12 cellular contexts compared by ENCODE assay signal in genomic region chr17:14201595-14201994, GRCh38. TPM values are rescaled to one million over a fixed set of nuclear protein-coding genes. Genes with fewer than 3 reads are reported as not detected.
DNase-seq lines count a peak whose midpoint lies in the region; ATAC-seq and TF ChIP-seq lines count a peak whose summit lies in the region.
"Had no signal": no experiment of that assay in that cellular context is flagged by ENCODE, and none has a peak within 500 bp of the region (broad histone marks: within the 10 kb centered on the region; RNA-seq: fewer than 3 reads in every experiment).

No MANE protein-coding gene starts in this region.

- H3K27ac ChIP-seq in Peyer's patch, result peak overlapping the region in 3 of 4 donors; percentile 9 to 60 (median 45)

- no peak for TF ChIP-seq CTCF in Peyer's patch (IDR thresholded peaks at IDR 0.05)

- H3K4me1 Mint-ChIP-seq in activated CD8-positive, alpha-beta T cell treated with anti-CD3 and anti-CD28 coated beads, Interleukin-2, amount 10 ng/mL, durations not matched to agents 7 days and 5 days (ENCODE audit: low read depth), result peaks cover 98% of the 10 kb centered on the region

- H3K9me3 ChIP-seq in Peyer's patch, result no peaks in the 10 kb centered on the region
- H3K9me3 ChIP-seq: body of pancreas had no signal

- H3K27ac Mint-ChIP-seq in activated CD8-positive, alpha-beta T cell treated with anti-CD3 and anti-CD28 coated beads, Interleukin-2, amount 10 ng/mL, durations not matched to agents 7 days and 5 days, result peak overlapping the region; percentile 92

- no peak for TF ChIP-seq POLR2A in Peyer's patch (IDR thresholded peaks at IDR 0.05)
- no peak for TF ChIP-seq POLR2A in erythroblast (IDR thresholded peaks at IDR 0.05; ENCODE audit: low read length)

- DNase-seq in Peyer's patch (peak in 2 of 3 donors; percentile 64 to 76), islet precursor cell (no peak), superior temporal gyrus (ENCODE audit: extremely low spot score) (no peak), erythroblast (lab: John Stamatoyannopoulos, UW) (no peak)
- DNase-seq in activated CD8-positive, alpha-beta T cell treated with anti-CD3 and anti-CD28 coated beads, Interleukin-2, amount 10 ng/mL, durations not matched to agents 7 days and 5 days, result peak; percentile 78
- DNase-seq in effector CD8-positive, alpha-beta T cell (lab: John Stamatoyannopoulos, UW), result peak; percentile 37
- DNase-seq in stimulated activated CD8-positive, alpha-beta memory T cell treated with anti-CD3 and anti-CD28 coated beads, Interleukin-15, amount 100 ng/mL, for 1 hour (ENCODE audit: low read depth), result peak; percentile 34
- DNase-seq: NCI-H146 had no signal

- peaks cover 0 to 45% (median 5%) of the 10 kb centered on the region in 4 donors for H3K4me1 ChIP-seq in Peyer's patch

- peaks cover 0 to 5% (median 0%) of the 10 kb centered on the region in 3 donors for H3K36me3 ChIP-seq in Peyer's patch

- H3K27me3 Mint-ChIP-seq in activated CD8-positive, alpha-beta T cell treated with anti-CD3 and anti-CD28 coated beads, Interleukin-2, amount 10 ng/mL, durations not matched to agents 7 days and 5 days (ENCODE audit: low read depth), result no peaks in the 10 kb centered on the region

- no peaks in the 10 kb centered on the region for H3K9me3 Mint-ChIP-seq in activated CD8-positive, alpha-beta T cell treated with anti-CD3 and anti-CD28 coated beads, Interleukin-2, amount 10 ng/mL, durations not matched to agents 7 days and 5 days (ENCODE audit: insufficient read depth)

- CTCF ChIA-PET in activated CD8-positive, alpha-beta T cell treated with anti-CD3 and anti-CD28 coated beads, Interleukin-2, amount 10 ng/mL, durations not matched to agents 7 days and 5 days (lab: Charles Lee), result interaction anchor here (0.7 to 3.8 kb wide), 4 partner anchors 10 to 100 kb away, joined by 3 to 26 read pairs (median 6); partner anchors contain the start of gene HS3ST3B1

- peak overlapping the region; percentile 56 for H3K4me3 Mint-ChIP-seq in activated CD8-positive, alpha-beta T cell treated with anti-CD3 and anti-CD28 coated beads, Interleukin-2, amount 10 ng/mL, durations not matched to agents 7 days and 5 days

- ATAC-seq in activated CD8-positive, alpha-beta T cell treated with anti-CD3 and anti-CD28 coated beads, Interleukin-2, amount 10 ng/mL, durations not matched to agents 7 days and 5 days, result peak; percentile 70
- no peak for ATAC-seq in HG02981 (IDR thresholded peaks at IDR 0.05; ENCODE audit: unreplicated experiment)
- ATAC-seq: body of pancreas had no signal

- no peaks in the 10 kb centered on the region for H3K27me3 ChIP-seq in Peyer's patch
- H3K27me3 ChIP-seq: body of pancreas had no signal

- POLR2A ChIA-PET in activated CD8-positive, alpha-beta T cell treated with anti-CD3 and anti-CD28 coated beads, Interleukin-2, amount 10 ng/mL, durations not matched to agents 7 days and 5 days (lab: Charles Lee), result interaction anchor here (6.5 kb wide), 1 partner anchor 99 kb away, joined by 64 read pairs; the partner anchor contains the start of gene HS3ST3B1

- peaks cover 44% of the 10 kb centered on the region for H3K36me3 Mint-ChIP-seq in activated CD8-positive, alpha-beta T cell treated with anti-CD3 and anti-CD28 coated beads, Interleukin-2, amount 10 ng/mL, durations not matched to agents 7 days and 5 days (ENCODE audit: low read depth)

- H3K4me3 ChIP-seq in Peyer's patch, result no peak overlapping the region
- H3K4me3 ChIP-seq: body of pancreas had no signal

RNA-seq across cellular contexts. Expression of gene CDRT15, which starts 35.1 kb away (rescaled TPM):
- not detected for total RNA-seq in Peyer's patch
- total RNA-seq in activated CD8-positive, alpha-beta T cell treated with anti-CD3 and anti-CD28 coated beads, Interleukin-2, amount 10 ng/mL, durations not matched to agents 7 days and 5 days, result not detected
- total RNA-seq: body of pancreas, kidney epithelial cell, osteoblast had no signal

Comparison
In these comparisons a context has a peak if more than half of its experiments do, and no peak if none do; other contexts are left out.
1. DNase-seq: peak in Peyer's patch (2 of 3), activated CD8-positive, alpha-beta T cell treated with anti-CD3 and anti-CD28 coated beads, Interleukin-2, amount 10 ng/mL, durations not matched to agents 7 days and 5 days (single experiment), effector CD8-positive, alpha-beta T cell (single experiment) and stimulated activated CD8-positive, alpha-beta memory T cell treated with anti-CD3 and anti-CD28 coated beads, Interleukin-15, amount 100 ng/mL, for 1 hour (single experiment); none in islet precursor cell (single experiment), superior temporal gyrus (single experiment) and erythroblast (0 of 2).